ENCODE assay signal across 10 cellular contexts in genomic region chr17:76707985-76708807, GRCh38. TPM values are rescaled to one million over a fixed set of nuclear protein-coding genes. Genes with fewer than 3 reads are reported as not detected.
DNase-seq lines count a peak whose midpoint lies in the region; TF ChIP-seq lines count a peak whose summit lies in the region.
"Had no signal": no experiment of that assay in that cellular context is flagged by ENCODE, and none has a peak within 500 bp of the region (broad histone marks: within the 10 kb centered on the region; RNA-seq: fewer than 3 reads in every experiment).

No MANE protein-coding gene starts in this region.

- H3K27ac Mint-ChIP-seq in Caco-2 (ENCODE audit: unreplicated experiment) = no peak overlapping the region
- H3K27ac Mint-ChIP-seq: dendritic cell treated with granulocyte-macrophage colony-stimulating factor and Interleukin-4, amounts not matched to agents 40 ng/mL and 50 ng/mL, for 4 days had no signal

- no peaks in the 10 kb centered on the region for H3K27me3 Mint-ChIP-seq in Caco-2 (ENCODE audit: insufficient read depth, unreplicated experiment)

- CTCF ChIA-PET in Caco-2 (lab: Charles Lee) = interaction anchor here (0.6 to 1.1 kb wide), 5 partner anchors 11 to 200 kb away, joined by 3 to 5 read pairs (median 3); no protein-coding TSS in a partner anchor

- peaks cover 5% of the 10 kb centered on the region for H3K36me3 Mint-ChIP-seq in Caco-2 (ENCODE audit: insufficient read depth, unreplicated experiment)

- no peaks in the 10 kb centered on the region for H3K27me3 ChIP-seq in Caco-2 (replicated peaks; ENCODE audit: control insufficient read depth, insufficient read depth, low read length)

- peak overlapping the region; percentile 77 for H3K4me3 Mint-ChIP-seq in Caco-2 (ENCODE audit: unreplicated experiment)
- H3K4me3 Mint-ChIP-seq: dendritic cell treated with granulocyte-macrophage colony-stimulating factor and Interleukin-4, amounts not matched to agents 40 ng/mL and 50 ng/mL, for 4 days had no signal

- H3K4me1 Mint-ChIP-seq in Caco-2 (ENCODE audit: low read depth, unreplicated experiment) = peaks cover 15% of the 10 kb centered on the region

- no peaks in the 10 kb centered on the region; the same call in 1 of the 2 replicates for H3K36me3 ChIP-seq in Caco-2 (ENCODE audit: control insufficient read depth, insufficient read depth, low read length)

- H3K4me3 ChIP-seq in Caco-2 (ENCODE audit: low read depth, low read length) = no peak overlapping the region

- no TSS peak for BruUV-seq in Caco-2 (replicated peaks; lab: Mats Ljungman, UMichigan)

- DNase-seq in Caco-2 (no peak), SK-N-DZ (ENCODE audit: low spot score) (peak; percentile 82), head of caudate nucleus (peak; percentile 59 to 89 (median 78)), pons (ENCODE audit: low spot score) (peak; percentile 85), COLO829 (ENCODE audit: low spot score) (no peak), NCI-H446 treated with DMSO at 0.1 percent for 48 hours (lab: John Stamatoyannopoulos, UW) (no peak), ureter (ENCODE audit: low spot score) (no peak), SHP77 (lab: John Stamatoyannopoulos, UW) (no peak)
- DNase-seq: NCI-H1092 treated with DMSO at 0.1 percent for 48 hours had no signal

- no peaks in the 10 kb centered on the region for H3K9me3 ChIP-seq in Caco-2

- TF ChIP-seq CTCF in Caco-2 (IDR thresholded peaks at IDR 0.05; ENCODE audit: insufficient read depth in 1 of 2, low read depth in 1 of 2, low read length in 1 of 2, severe bottlenecking in 1 of 2, unreplicated experiment in 1 of 2) = peak in 1 of 2 experiments; percentile 20

- POLR2A ChIA-PET in Caco-2 (lab: Charles Lee) = interaction anchor here (0.5 to 0.6 kb wide), 2 partner anchors 11 to 209 kb away, joined by 3 read pairs; no protein-coding TSS in a partner anchor

- peaks cover 13% of the 10 kb centered on the region for H3K4me1 ChIP-seq in Caco-2

- no peaks in the 10 kb centered on the region for H3K9me3 Mint-ChIP-seq in Caco-2 (ENCODE audit: unreplicated experiment)
- H3K9me3 Mint-ChIP-seq: dendritic cell treated with granulocyte-macrophage colony-stimulating factor and Interleukin-4, amounts not matched to agents 40 ng/mL and 50 ng/mL, for 4 days had no signal

- intact Hi-C loops in Caco-2 (cut with micrococcal nuclease; ENCODE audit: unreplicated experiment) (no loop called here), head of caudate nucleus (cut with DNase I) (no loop called here)

RNA-seq across cellular contexts. Expression of gene MXRA7, which starts 2.6 kb away (rescaled TPM):
- total RNA-seq in Caco-2 (2022) (66.8 and 70.2 TPM in 2 replicates), ureter (129 TPM)
- 164 and 175 TPM in 2 replicates for polyA plus RNA-seq in SK-N-DZ (2014; cell fraction: cytosol; rRNA removed)
- polyA plus RNA-seq in SK-N-DZ (2014; cell fraction: nucleus; rRNA removed) = 91.7 and 100 TPM in 2 replicates

RNA-seq across cellular contexts. Expression of gene JMJD6, which starts 18.2 kb away (rescaled TPM):
- total RNA-seq in Caco-2 (2022) (37.4 and 48.2 TPM in 2 replicates), ureter (28.2 TPM)
- polyA plus RNA-seq in SK-N-DZ (2014; cell fraction: cytosol; rRNA removed) = 31.5 and 37.4 TPM in 2 replicates
- 28.4 and 34.2 TPM in 2 replicates for polyA plus RNA-seq in SK-N-DZ (2014; cell fraction: nucleus; rRNA removed)

RNA-seq across cellular contexts. Expression of gene METTL23, which starts 18.4 kb away (rescaled TPM):
- 37.7 and 38.8 TPM in 2 replicates for total RNA-seq in Caco-2 (2022)
- polyA plus RNA-seq in SK-N-DZ (2014; cell fraction: cytosol; rRNA removed) = 54.4 and 64.0 TPM in 2 replicates
- polyA plus RNA-seq in SK-N-DZ (2014; cell fraction: nucleus; rRNA removed) = 69.4 and 78.4 TPM in 2 replicates
- total RNA-seq in ureter = 28.5 TPM

RNA-seq across cellular contexts. Expression of gene SRSF2, which starts 28.9 kb away (rescaled TPM):
- total RNA-seq in Caco-2 (2022) (349 and 356 TPM in 2 replicates), ureter (231 TPM)
- 618 and 705 TPM in 2 replicates for polyA plus RNA-seq in SK-N-DZ (2014; cell fraction: cytosol; rRNA removed)
- polyA plus RNA-seq in SK-N-DZ (2014; cell fraction: nucleus; rRNA removed) = 1,335 and 1,788 TPM in 2 replicates

RNA-seq across cellular contexts. Expression of gene MFSD11, which starts 29.7 kb away (rescaled TPM):
- total RNA-seq in Caco-2 (2022) (40.4 and 47.5 TPM in 2 replicates), ureter (27.0 TPM)
- polyA plus RNA-seq in SK-N-DZ (2014; cell fraction: cytosol; rRNA removed) = 33.1 and 35.2 TPM in 2 replicates
- polyA plus RNA-seq in SK-N-DZ (2014; cell fraction: nucleus; rRNA removed) = 48.5 and 64.6 TPM in 2 replicates

Comparison
In these comparisons a context has a peak if more than half of its experiments do, and no peak if none do; other contexts are left out.
1. DNase-seq: peak in SK-N-DZ (single experiment), head of caudate nucleus (42 of 42) and pons (single experiment); none in Caco-2 (0 of 2), COLO829 (single experiment), NCI-H446 treated with DMSO at 0.1 percent for 48 hours (single experiment), ureter (single experiment) and SHP77 (0 of 2).